In genomic region chr18:48949606-48950535, GRCh38 we compare ENCODE assay signal across 1 cellular context.
TF ChIP-seq lines count a peak whose summit lies in the region.

No MANE protein-coding gene starts in this region.

TF ChIP-seq in HEK293, 187 proteins besides CTCF, POLR2A, EP300 and RAD21 (continued from another document and continues in another):
- TF ChIP-seq ZNF311 (tag by site-specific recombination; IDR thresholded peaks at IDR 0.05; ENCODE audit: borderline replicate concordance): no peak
- TF ChIP-seq ZNF544 (tag by site-specific recombination; IDR thresholded peaks at IDR 0.05): no peak
- TF ChIP-seq ZNF133 (tag by site-specific recombination; IDR thresholded peaks at IDR 0.05): no peak
- TF ChIP-seq ZSCAN18 (tag by site-specific recombination; IDR thresholded peaks at IDR 0.05): no peak
- no peak for TF ChIP-seq SETDB1 (IDR thresholded peaks at IDR 0.05; ENCODE audit: insufficient read length, low read length)
- no peak for TF ChIP-seq ZNF132 (tag by site-specific recombination; IDR thresholded peaks at IDR 0.05; ENCODE audit: borderline replicate concordance)
- no peak for TF ChIP-seq ZNF292 (tag by site-specific recombination; IDR thresholded peaks at IDR 0.05; ENCODE audit: borderline replicate concordance, low read depth)
- TF ChIP-seq ZNF548 (tag by site-specific recombination; IDR thresholded peaks at IDR 0.05): no peak
- TF ChIP-seq ZNF26 (tag by site-specific recombination; IDR thresholded peaks at IDR 0.05): no peak
- no peak for TF ChIP-seq ZNF266 (tag by site-specific recombination; IDR thresholded peaks at IDR 0.05; ENCODE audit: low read depth)
- no peak for TF ChIP-seq ZNF791 (tag by site-specific recombination; IDR thresholded peaks at IDR 0.05)
- no peak for TF ChIP-seq ZSCAN5A (tag by site-specific recombination; IDR thresholded peaks at IDR 0.05)
- TF ChIP-seq ZNF350 (tag by site-specific recombination; IDR thresholded peaks at IDR 0.05): no peak
- no peak for TF ChIP-seq BCL6B (tag by site-specific recombination; IDR thresholded peaks at IDR 0.05)
- TF ChIP-seq ZNF146 (tag by site-specific recombination; IDR thresholded peaks at IDR 0.05): no peak
- TF ChIP-seq ZNF623 (tag by site-specific recombination; IDR thresholded peaks at IDR 0.05): no peak
- TF ChIP-seq SP3 (tag by site-specific recombination; IDR thresholded peaks at IDR 0.05): peak; percentile 10; the same call in 1 of the 2 replicates
- TF ChIP-seq ZNF280D (tag by site-specific recombination; IDR thresholded peaks at IDR 0.05): no peak
- TF ChIP-seq ZNF510 (tag by site-specific recombination; IDR thresholded peaks at IDR 0.05; ENCODE audit: insufficient replicate concordance): no peak
- no peak for TF ChIP-seq ZNF777 (tag by site-specific recombination; IDR thresholded peaks at IDR 0.05; ENCODE audit: borderline replicate concordance)
- peak; percentile 96 for TF ChIP-seq PRDM10 (tag by site-specific recombination; IDR thresholded peaks at IDR 0.05)
- TF ChIP-seq ZNF354C (tag by site-specific recombination; IDR thresholded peaks at IDR 0.05; ENCODE audit: borderline replicate concordance, low read depth): no peak
- no peak for TF ChIP-seq FEZF1 (tag by site-specific recombination; IDR thresholded peaks at IDR 0.05)
- TF ChIP-seq KLF10 (tag by site-specific recombination; IDR thresholded peaks at IDR 0.05): peak; percentile 23; the same call in 1 of the 2 replicates
- TF ChIP-seq AEBP2 (tag by site-specific recombination; IDR thresholded peaks at IDR 0.05; ENCODE audit: borderline replicate concordance): no peak
- no peak for TF ChIP-seq ZNF19 (tag by site-specific recombination; IDR thresholded peaks at IDR 0.05; ENCODE audit: low read depth)
- no peak for TF ChIP-seq ZBTB7A (tag by site-specific recombination; IDR thresholded peaks at IDR 0.05; ENCODE audit: low read depth)
- no peak for TF ChIP-seq ZNF391 (tag by site-specific recombination; IDR thresholded peaks at IDR 0.05; ENCODE audit: borderline replicate concordance, low read depth)
- TF ChIP-seq ZNF280C (tag by site-specific recombination; IDR thresholded peaks at IDR 0.05): no peak
- TF ChIP-seq ZNF585B (tag by site-specific recombination; IDR thresholded peaks at IDR 0.05): no peak
- no peak for TF ChIP-seq HOXA7 (CRISPR knock-in tag; IDR thresholded peaks at IDR 0.05; ENCODE audit: borderline replicate concordance)
- no peak for TF ChIP-seq ZNF518A (tag by site-specific recombination; conservative IDR thresholded peaks at IDR 0.05; ENCODE audit: low read depth)
